27 cellular contexts compared by ENCODE assay signal in genomic region chr5:148794275-148794674, GRCh38.
A peak's percentile ranks its signal among the peaks of the same experiment; 100 is the strongest.
DNase-seq lines count a peak whose midpoint lies in the region; ATAC-seq and TF ChIP-seq lines count a peak whose summit lies in the region.
"Had no signal": no experiment of that assay in that cellular context is flagged by ENCODE, and none has a peak within 500 bp of the region (broad histone marks: within the 10 kb centered on the region; RNA-seq: fewer than 3 reads in every experiment).

No MANE protein-coding gene starts in this region.

- H3K27ac ChIP-seq in ACC112 (ENCODE audit: low read depth, low read length): peak overlapping the region; percentile 38; the same call in 1 of the 2 replicates
- H3K27ac ChIP-seq: body of pancreas, C4-2B, GM23248, pancreas had no signal

- DNase-seq in EH (ENCODE audit: low read depth): peak; percentile 83
- peak; percentile 40 for DNase-seq in NCI-H69 (lab: John Stamatoyannopoulos, UW)
- DNase-seq in fibroblast of peridontal ligament (ENCODE audit: extremely low read depth): peak; percentile 73
- no peak for DNase-seq in DMS53 treated with DMSO at 0.1 percent for 48 hours (lab: John Stamatoyannopoulos, UW; ENCODE audit: unreplicated experiment)
- DNase-seq in islet precursor cell: no peak
- DNase-seq: activated CD4-positive, alpha-beta T cell treated with anti-CD3 and anti-CD28 coated beads for 48 hours; activated naive CD4-positive, alpha-beta T cell; activated T-cell treated with anti-CD3 and anti-CD28 coated beads, Interleukin-2, amount 50 U/mL, for 4 hours; body of pancreas; Calu3; DND-41; foreskin fibroblast; GM23248; left colon; mammary epithelial cell; NCI-H1417 treated with DMSO at 0.1 percent for 48 hours; NCI-H2081; NCI-H345; nephron progenitor cell; pancreas; Right ventricle myocardium superior; stimulated activated CD4-positive, alpha-beta T cell treated with anti-CD3 and anti-CD28 coated beads, Interleukin-4, amount 100 ng/mL, for 1 hour had no signal

- H3K79me2 ChIP-seq in ACC112 (ENCODE audit: control insufficient read depth, insufficient read depth, low read length, unreplicated experiment): no peaks in the 10 kb centered on the region

- no peaks in the 10 kb centered on the region for H3K27me3 ChIP-seq in ACC112 (ENCODE audit: insufficient read depth, low read length)
- H3K27me3 ChIP-seq: body of pancreas, pancreas had no signal

- no peak overlapping the region for H2AFZ ChIP-seq in ACC112 (ENCODE audit: low read length, unreplicated experiment)
- H2AFZ ChIP-seq: GM23248 had no signal

- no peaks in the 10 kb centered on the region for H3K36me3 ChIP-seq in ACC112 (ENCODE audit: insufficient read depth, low read length)
- H3K36me3 ChIP-seq: pancreas had no signal

- ATAC-seq in SK-N-SH treated with all-trans-retinoic acid at 6 μM for 48 hours (no peak), GM21528 (IDR thresholded peaks at IDR 0.05; ENCODE audit: low FRiP score, unreplicated experiment) (no peak)
- ATAC-seq: activated T-cell treated with anti-CD3 and anti-CD28 coated beads, Interleukin-2, amount 50 U/mL, for 4 hours; body of pancreas; left colon; pancreas; stimulated activated effector memory CD8-positive, alpha-beta T cell treated with anti-CD3 and anti-CD28 coated beads, Interleukin-12 subunit alpha, Interleukin-12 subunit beta, amount 100 ng/mL, for 72 hours had no signal

- H3K4me3 ChIP-seq in ACC112 (ENCODE audit: low read depth, low read length): no peak overlapping the region
- H3K4me3 ChIP-seq: body of pancreas, GM23248, pancreas had no signal

- peaks cover 42% of the 10 kb centered on the region for H3K4me1 ChIP-seq in ACC112 (ENCODE audit: control insufficient read depth, insufficient read depth, low read length, unreplicated experiment)
- H3K4me1 ChIP-seq: body of pancreas, pancreas had no signal

TF ChIP-seq in SK-N-SH treated with all-trans-retinoic acid at 6 μM for 48 hours, 23 proteins besides CTCF, POLR2A, EP300 and RAD21:
- no peak for TF ChIP-seq ZNF8 (CRISPR knock-in tag; IDR thresholded peaks at IDR 0.05)
- no peak for TF ChIP-seq OSR1 (CRISPR knock-in tag; IDR thresholded peaks at IDR 0.05)
- no peak for TF ChIP-seq ZC3H10 (CRISPR knock-in tag; IDR thresholded peaks at IDR 0.05)
- TF ChIP-seq ISL1 (CRISPR knock-in tag; IDR thresholded peaks at IDR 0.05): no peak

Comparison
In these comparisons a context has a peak if more than half of its experiments do, and no peak if none do; other contexts are left out.
1. DNase-seq: peak in EH (single experiment), NCI-H69 (single experiment) and fibroblast of peridontal ligament (single experiment); none in DMS53 treated with DMSO at 0.1 percent for 48 hours (single experiment) and islet precursor cell (single experiment).